Comparison of ENCODE assay signal across 8 cellular contexts in genomic region chr16:2867987-2868789, GRCh38. TPM values are rescaled to one million over a fixed set of nuclear protein-coding genes. Genes with fewer than 3 reads are reported as not detected.
DNase-seq lines count a peak whose midpoint lies in the region; TF ChIP-seq lines count a peak whose summit lies in the region.

No MANE protein-coding gene starts in this region.

- no peaks in the 10 kb centered on the region for H3K9me3 Mint-ChIP-seq in neural crest cell

- no peaks in the 10 kb centered on the region for H3K9me2 ChIP-seq in Loucy (replicated peaks; ENCODE audit: low read depth, low read length)

- H3K4me1 ChIP-seq in Loucy (ENCODE audit: insufficient read depth, low read length, poor library complexity, severe bottlenecking) (peaks cover 4% of the 10 kb centered on the region), stomach (peaks cover 5 to 12% (median 9%) of the 10 kb centered on the region in 4 donors)

- peak overlapping the region; percentile 87 for H3K4me2 ChIP-seq in Loucy (ENCODE audit: low read depth, low read length, poor library complexity, severe bottlenecking)

- DNase-seq in ELF-1 (ENCODE audit: low read depth, low spot score) (peak; percentile 98), H4 (ENCODE audit: low spot score) (peak; percentile 95), SHP77 (lab: John Stamatoyannopoulos, UW) (peak; percentile 87 to 90), activated gamma-delta T cell treated with Interleukin-2 at 50 U/mL for 16 hours (peak; percentile 95), foreskin fibroblast (peak; percentile 88 to 97), neural crest cell (ENCODE audit: low read depth, low spot score) (peak; percentile 99), stomach (peak; percentile 96)

- H3K36me3 ChIP-seq in Loucy (ENCODE audit: insufficient read depth, low read length) = no peaks in the 10 kb centered on the region
- no peaks in the 10 kb centered on the region for H3K36me3 ChIP-seq in stomach

- peak overlapping the region; percentile 91 for H2AFZ ChIP-seq in Loucy (ENCODE audit: low read length)

- H3K9me3 ChIP-seq in Loucy (ENCODE audit: insufficient read depth, low read depth, low read length) (no peaks in the 10 kb centered on the region), stomach (no peaks in the 10 kb centered on the region)

- peak; percentile 67 for TF ChIP-seq CTCF in Loucy (conservative IDR thresholded peaks at IDR 0.05; ENCODE audit: low read length)
- peak; percentile 94 for TF ChIP-seq CTCF in foreskin fibroblast (IDR thresholded peaks at IDR 0.05; ENCODE audit: low read depth, low read length)
- peak; percentile 99 for TF ChIP-seq CTCF in neural crest cell (conservative IDR thresholded peaks at IDR 0.05)
- peak in 5 of 7 experiments; percentile 94 to 99 (median 97) for TF ChIP-seq CTCF in stomach (IDR thresholded peaks at IDR 0.05)

- no peak for TF ChIP-seq EP300 in stomach (IDR thresholded peaks at IDR 0.05)

- peaks cover 82% of the 10 kb centered on the region for H3K27me3 Mint-ChIP-seq in neural crest cell (ENCODE audit: low read depth)

- no peaks in the 10 kb centered on the region for H3K79me2 ChIP-seq in Loucy (ENCODE audit: insufficient read depth, low read length)

- no peaks in the 10 kb centered on the region for H4K20me1 ChIP-seq in Loucy (ENCODE audit: insufficient read depth, low read length, poor library complexity, severe bottlenecking)

- peak in 1 of 4 donors; percentile 14 for TF ChIP-seq POLR2A in stomach (IDR thresholded peaks at IDR 0.05)

- H3K9ac ChIP-seq in Loucy (ENCODE audit: low read depth, low read length, poor library complexity, severe bottlenecking) = peak overlapping the region; percentile 89

- no peaks in the 10 kb centered on the region for H3K4me1 Mint-ChIP-seq in neural crest cell

- H3K27ac Mint-ChIP-seq in neural crest cell (ENCODE audit: unreplicated experiment) = peak overlapping the region; percentile 95

- H3K4me3 ChIP-seq in Loucy (ENCODE audit: low read length, poor library complexity, severe bottlenecking) = peak overlapping the region; percentile 88
- peak overlapping the region; percentile 51 to 69 for H3K4me3 ChIP-seq in foreskin fibroblast (ENCODE audit: low read depth in 1 of 2, low read length in 2 of 2)
- H3K4me3 ChIP-seq in stomach = peak overlapping the region; percentile 58 to 73 (median 60)

- H3K4me3 Mint-ChIP-seq in neural crest cell = peak overlapping the region; percentile 90

- WGBS in stomach, 5 donors = 0 to 1% (median 1%) methylated on average over 27 to 45 of the region's 45 CpGs

- intact Hi-C loops in stomach (cut with DNase I; ENCODE audit: low total_unique reads) = loop anchor here (10.0 kb wide), 1 partner anchor 83 kb away; the partner anchor contains the start of gene PRSS33

- no peaks in the 10 kb centered on the region for H3F3A ChIP-seq in Loucy (ENCODE audit: low read depth)

- H3K27ac ChIP-seq in stomach = peak overlapping the region; percentile 93 to 95 (median 94)

- H3K27me3 ChIP-seq in Loucy (ENCODE audit: insufficient read depth, low read length, poor library complexity, severe bottlenecking) (no peaks in the 10 kb centered on the region), stomach (peaks cover 0 to 14% (median 0%) of the 10 kb centered on the region in 3 donors)

- H3K36me3 Mint-ChIP-seq in neural crest cell (ENCODE audit: low read depth) = no peaks in the 10 kb centered on the region

RNA-seq across cellular contexts. Expression of gene PRSS22, which starts 10.2 kb away (rescaled TPM):
- total RNA-seq in H4 (2014; rRNA removed; shearing (Covaris generic)) = not detected in 2 replicates
- total RNA-seq in neural crest cell = not detected in 2 replicates
- 10 to 100 TPM in 2 of 5 donors, 1 to 10 TPM in 2, not detected in 1; 1.8 to 33.2 (median 9.8) TPM for total RNA-seq in stomach
- 10 to 100 TPM in 2 of 3 donors, 1 to 10 TPM in 1; 5.2 to 62.2 (median 22.7) TPM for polyA plus RNA-seq in stomach

RNA-seq across cellular contexts. Expression of gene FLYWCH2, which starts 14.8 kb away (rescaled TPM):
- total RNA-seq in H4 (2014; rRNA removed; shearing (Covaris generic)) = 57.3 and 77.7 TPM in 2 replicates
- total RNA-seq in neural crest cell (32.3 and 32.4 TPM in 2 replicates), stomach (10 to 100 TPM; 19.6 to 76.4 (median 52.4) TPM)
- 10 to 100 TPM; 30.1 to 43.4 (median 39.0) TPM for polyA plus RNA-seq in stomach

RNA-seq across cellular contexts. Expression of gene ZG16B, which starts 38.1 kb away (rescaled TPM):
- total RNA-seq in H4 (2014; rRNA removed; shearing (Covaris generic)) = 0.14 TPM in 1 of 2 replicates, not detected in the other
- total RNA-seq in neural crest cell (not detected in 2 replicates), stomach (10 to 100 TPM in 2 of 5 donors, not detected in 3; 15.6 to 39.0 TPM)
- polyA plus RNA-seq in stomach = 10 to 100 TPM; 13.0 to 35.4 (median 22.3) TPM

RNA-seq across cellular contexts. Expression of gene FLYWCH1, which starts 43.5 kb away (rescaled TPM):
- 9.1 and 13.1 TPM in 2 replicates for total RNA-seq in H4 (2014; rRNA removed; shearing (Covaris generic))
- total RNA-seq in neural crest cell (26.4 and 26.7 TPM in 2 replicates), stomach (100 to 1,000 TPM in 1 of 5 donors, 10 to 100 TPM in 4; 10.5 to 121 (median 26.5) TPM)
- 10 to 100 TPM in 2 of 3 donors, 1 to 10 TPM in 1; 8.1 to 18.1 (median 12.0) TPM for polyA plus RNA-seq in stomach

RNA-seq across cellular contexts. Expression of gene PRSS21, which starts 51.2 kb away (rescaled TPM):
- not detected in 2 replicates for total RNA-seq in H4 (2014; rRNA removed; shearing (Covaris generic))
- total RNA-seq in neural crest cell (not detected in 2 replicates), stomach (1 to 10 TPM in 1 of 5 donors, not detected in 4; 1.1 TPM)
- polyA plus RNA-seq in stomach = 1 to 10 TPM in 1 of 3 donors, under 1 TPM in 2; 0.50 to 2.9 (median 0.65) TPM

Comparison
In these comparisons a context has a peak if more than half of its experiments do, and no peak if none do; other contexts are left out.
1. Peak in every context shown above with its lines: DNase-seq, H3K4me3 ChIP-seq and H3K27ac ChIP-seq.